ENCODE assay signal across 34 cellular contexts in the genomic region with DNA sequence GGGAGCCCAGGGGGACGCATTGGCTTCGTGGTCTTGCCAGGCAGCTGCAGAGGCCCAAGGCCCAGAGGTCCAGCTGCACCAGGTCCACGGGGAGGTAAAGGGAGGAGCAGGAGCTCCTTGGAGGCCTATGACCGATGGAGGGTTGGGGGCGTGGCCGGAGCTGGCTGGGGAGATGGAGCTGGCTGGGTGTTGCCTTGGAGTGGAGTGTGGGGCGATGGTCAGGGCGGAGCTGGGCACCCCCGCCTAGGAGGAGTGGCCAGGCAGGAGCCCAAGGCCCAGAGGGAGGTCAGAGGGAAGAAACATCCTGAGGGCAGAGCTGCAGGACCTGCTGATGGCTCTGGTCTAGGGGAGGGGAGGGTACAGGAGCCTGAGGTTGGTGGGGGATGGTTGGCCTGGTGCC. TPM values are rescaled to one million over a fixed set of nuclear protein-coding genes. Genes with fewer than 3 reads are reported as not detected.
"Had no signal": no experiment of that assay in that cellular context is flagged by ENCODE, and none has a peak within 500 bp of the region (broad histone marks: within the 10 kb centered on the region; RNA-seq: fewer than 3 reads in every experiment).

No MANE protein-coding gene starts in this region.

- H3K9me3 ChIP-seq: left lung, lower lobe of right lung, neutrophil, psoas muscle, right atrium auricular region, right lobe of liver, tibial nerve, uterus had no signal

- H3K27ac Mint-ChIP-seq: naive thymus-derived CD8-positive, alpha-beta T cell; nephron; stimulated activated memory B cell treated with anti-CD40 and anti-IgM and Interleukin-4, amounts not matched to agents 10 μg/mL and 1 μg/mL and 100 μg/mL, for 72 hours; type B pancreatic cell had no signal

- H3K27ac ChIP-seq: left lung, lower lobe of right lung, neutrophil, parathyroid adenoma, psoas muscle, right atrium auricular region, right lobe of liver, tibial nerve, uterus had no signal

- H3K9me3 Mint-ChIP-seq: naive thymus-derived CD8-positive, alpha-beta T cell; nephron; neural crest cell; stimulated activated memory B cell treated with anti-CD40 and anti-IgM and Interleukin-4, amounts not matched to agents 10 μg/mL and 1 μg/mL and 100 μg/mL, for 72 hours; stimulated activated naive CD8-positive, alpha-beta T cell treated with anti-CD3 and anti-CD28 coated beads, Interleukin-15, amount 100 ng/mL, for 72 hours; type B pancreatic cell had no signal

- H3K27me3 ChIP-seq: neutrophil, right atrium auricular region, right lobe of liver, uterus had no signal

- H2AFZ ChIP-seq: parathyroid adenoma had no signal

- H3K4me1 ChIP-seq: left lung, lower lobe of right lung, parathyroid adenoma, right lobe of liver, tibial nerve, uterus had no signal

- ATAC-seq: left colon; left lung; lower lobe of right lung; naive thymus-derived CD8-positive, alpha-beta T cell; psoas muscle; right lobe of liver; stimulated activated memory B cell treated with anti-CD40 and anti-IgM and Interleukin-4, amounts not matched to agents 10 μg/mL and 1 μg/mL and 100 μg/mL, for 72 hours had no signal

- H3K9ac ChIP-seq: parathyroid adenoma had no signal

- H3K36me3 Mint-ChIP-seq: naive thymus-derived CD8-positive, alpha-beta T cell; stimulated activated memory B cell treated with anti-CD40 and anti-IgM and Interleukin-4, amounts not matched to agents 10 μg/mL and 1 μg/mL and 100 μg/mL, for 72 hours; type B pancreatic cell had no signal

- H3K4me3 Mint-ChIP-seq: naive thymus-derived CD8-positive, alpha-beta T cell; nephron; neural crest cell; stimulated activated memory B cell treated with anti-CD40 and anti-IgM and Interleukin-4, amounts not matched to agents 10 μg/mL and 1 μg/mL and 100 μg/mL, for 72 hours; stimulated activated naive CD8-positive, alpha-beta T cell treated with anti-CD3 and anti-CD28 coated beads, Interleukin-15, amount 100 ng/mL, for 72 hours; type B pancreatic cell had no signal

- H3K79me2 ChIP-seq: parathyroid adenoma had no signal

- H3K4me2 ChIP-seq: smooth muscle cell had no signal

- FAIRE-seq: keratinocyte had no signal

- H3K4me3 ChIP-seq: left lung, lower lobe of right lung, psoas muscle, right atrium auricular region, right lobe of liver, smooth muscle cell, tibial nerve, uterus had no signal

- DNase-seq: hippocampal formation; kidney glomerular epithelial cell; left colon; left lung; lower lobe of right lung; mammary epithelial cell; mesenchymal stem cell; naive thymus-derived CD8-positive, alpha-beta T cell; occipital lobe; psoas muscle; right lobe of liver; stimulated activated CD4-positive, alpha-beta T cell treated with anti-CD3 and anti-CD28 coated beads, Interleukin-1b, Interleukin-23, amount 100 ng/mL, for 48 hours; stimulated activated CD4-positive, alpha-beta T cell treated with anti-CD3 and anti-CD28 coated beads, Interleukin-2, amount 100 ng/mL, for 48 hours; stimulated activated CD4-positive, alpha-beta T cell treated with anti-CD3 and anti-CD28 coated beads, Interleukin-4, amount 100 ng/mL, for 4 hours; stimulated activated CD8-positive, alpha-beta memory T cell treated with anti-CD3 and anti-CD28 coated beads, Interleukin-4, amount 100 ng/mL, for 48 hours; stimulated activated naive CD4-positive, alpha-beta T cell treated with Interleukin-2 at 50 U/mL for 16 hours; stimulated activated naive CD8-positive, alpha-beta T cell treated with anti-CD3 and anti-CD28 coated beads, Interleukin-15, amount 100 ng/mL, for 72 hours had no signal

- H3K4me1 Mint-ChIP-seq: naive thymus-derived CD8-positive, alpha-beta T cell; nephron; neural crest cell; stimulated activated memory B cell treated with anti-CD40 and anti-IgM and Interleukin-4, amounts not matched to agents 10 μg/mL and 1 μg/mL and 100 μg/mL, for 72 hours; stimulated activated naive CD8-positive, alpha-beta T cell treated with anti-CD3 and anti-CD28 coated beads, Interleukin-15, amount 100 ng/mL, for 72 hours had no signal

- H3K36me3 ChIP-seq: left lung, lower lobe of right lung, neutrophil, right atrium auricular region, right lobe of liver, tibial nerve, uterus had no signal

RNA-seq across cellular contexts. Expression of a gene that starts 44.6 kb away (rescaled TPM):
- total RNA-seq: mammary epithelial cell; naive thymus-derived CD8-positive, alpha-beta T cell; osteocyte; right lobe of liver; smooth muscle cell had no signal
- polyA plus RNA-seq: keratinocyte; mammary epithelial cell; naive thymus-derived CD8-positive, alpha-beta T cell; smooth muscle cell had no signal

RNA-seq across cellular contexts. Expression of a gene that starts 47.3 kb away (rescaled TPM):
- total RNA-seq: left colon; left lung; liver; lower lobe of right lung; mammary epithelial cell; mucosa of gallbladder; naive thymus-derived CD8-positive, alpha-beta T cell; neural crest cell; occipital lobe; osteocyte; posterior vena cava; psoas muscle; right atrium auricular region; right lobe of liver; smooth muscle cell; temporal lobe; tibial nerve; ureter; uterus had no signal
- polyA plus RNA-seq: keratinocyte; liver; mammary epithelial cell; naive thymus-derived CD8-positive, alpha-beta T cell; psoas muscle; smooth muscle cell had no signal
